In genomic region chr11:68297812-68298658, GRCh38 we compare ENCODE assay signal across 9 cellular contexts. TPM values are rescaled to one million over a fixed set of nuclear protein-coding genes. Genes with fewer than 3 reads are reported as not detected.
A peak's percentile ranks its signal among the peaks of the same experiment; 100 is the strongest.
DNase-seq lines count a peak whose midpoint lies in the region; TF ChIP-seq lines count a peak whose summit lies in the region.
"Had no signal": no experiment of that assay in that cellular context is flagged by ENCODE, and none has a peak within 500 bp of the region (broad histone marks: within the 10 kb centered on the region; RNA-seq: fewer than 3 reads in every experiment).

No MANE protein-coding gene starts in this region.

- no peaks in the 10 kb centered on the region for H3K27me3 Mint-ChIP-seq in progenitor cell of endocrine pancreas

- no peaks in the 10 kb centered on the region for H3K9me3 Mint-ChIP-seq in progenitor cell of endocrine pancreas (ENCODE audit: low read depth)

- H3K27me3 ChIP-seq in cardiac muscle cell, result peaks cover 4% of the 10 kb centered on the region
- H3K27me3 ChIP-seq in uterus, result no peaks in the 10 kb centered on the region

- H3K4me3 ChIP-seq in cardiac muscle cell (no peak overlapping the region), uterus (no peak overlapping the region)
- H3K4me3 ChIP-seq: skin epidermis had no signal

- H3K4me3 Mint-ChIP-seq in progenitor cell of endocrine pancreas (ENCODE audit: low read depth), result peak overlapping the region; percentile 16

- H3K4me1 Mint-ChIP-seq in progenitor cell of endocrine pancreas (ENCODE audit: low read depth), result peaks cover 13% of the 10 kb centered on the region

- H3K36me3 ChIP-seq in cardiac muscle cell (no peaks in the 10 kb centered on the region), uterus (no peaks in the 10 kb centered on the region)

- TF ChIP-seq CTCF in cardiac muscle cell (IDR thresholded peaks at IDR 0.05; ENCODE audit: low read depth, low read length), result peak; percentile 95
- TF ChIP-seq CTCF in progenitor cell of endocrine pancreas (IDR thresholded peaks at IDR 0.05; ENCODE audit: unreplicated experiment), result peak; percentile 96
- TF ChIP-seq CTCF in uterus (IDR thresholded peaks at IDR 0.05), result peak; percentile 95 to 99 (median 98)

- intact Hi-C loops in uterus (cut with DNase I; ENCODE audit: low total_unique reads), result loop anchor here (5.0 kb wide), 1 partner anchor 41 kb away; no protein-coding TSS in a partner anchor

- H3K27ac ChIP-seq in cardiac muscle cell (no peak overlapping the region), uterus (peak overlapping the region in 1 of 2 donors; percentile 31)
- H3K27ac ChIP-seq: skin epidermis had no signal

- H3K9me3 ChIP-seq in cardiac muscle cell (ENCODE audit: low read depth) (no peaks in the 10 kb centered on the region), uterus (no peaks in the 10 kb centered on the region)

- H3K36me3 Mint-ChIP-seq in progenitor cell of endocrine pancreas (ENCODE audit: insufficient read depth), result no peaks in the 10 kb centered on the region

- H3K27ac Mint-ChIP-seq in progenitor cell of endocrine pancreas, result peak overlapping the region; percentile 69

- no peaks in the 10 kb centered on the region for H3K4me1 ChIP-seq in cardiac muscle cell (ENCODE audit: low read depth)
- H3K4me1 ChIP-seq in uterus, result no peaks in the 10 kb centered on the region

- DNase-seq in NCI-H1436 (lab: John Stamatoyannopoulos, UW), result peak; percentile 35
- no peak for DNase-seq in NCI-H1436 treated with DMSO at 0.1 percent for 48 hours (lab: John Stamatoyannopoulos, UW)
- peak; percentile 57 for DNase-seq in KG1 (lab: John Stamatoyannopoulos, UW)
- peak; percentile 68 for DNase-seq in SKM-1 treated with dmso at 0.1 percent for 144 hours (lab: John Stamatoyannopoulos, UW; ENCODE audit: unreplicated experiment)
- DNase-seq in activated naive CD4-positive, alpha-beta T cell treated with anti-CD3 and anti-CD28 coated beads, Interleukin-2, amount 50 U/mL, for 16 hours, result peak; percentile 68
- peak; percentile 75 to 77 for DNase-seq in cardiac muscle cell (ENCODE audit: low read depth in 1 of 2, low spot score in 1 of 2)
- DNase-seq in progenitor cell of endocrine pancreas (ENCODE audit: low spot score, unreplicated experiment), result peak; percentile 67
- DNase-seq in uterus, result peak; percentile 74 to 87

- TF ChIP-seq POLR2A in uterus (IDR thresholded peaks at IDR 0.05), result peak in 1 of 2 donors; percentile 12

RNA-seq across cellular contexts. Expression of gene LRP5, which starts 14.4 kb away (rescaled TPM):
- total RNA-seq in cardiac muscle cell (40.4 and 245 TPM in 2 replicates), progenitor cell of endocrine pancreas (114 and 115 TPM in 2 replicates), uterus (10 to 100 TPM; 19.1 to 86.2 (median 43.9) TPM)
- polyA plus RNA-seq in cardiac muscle cell, result 29.1 and 36.3 TPM in 2 replicates

RNA-seq across cellular contexts. Expression of gene C11orf24, which starts 26.3 kb away (rescaled TPM):
- total RNA-seq in cardiac muscle cell (19.2 and 32.0 TPM in 2 replicates), progenitor cell of endocrine pancreas (35.1 and 35.3 TPM in 2 replicates), uterus (100 to 1,000 TPM in 1 of 4 donors, 10 to 100 TPM in 3; 23.2 to 136 (median 33.4) TPM)
- polyA plus RNA-seq in cardiac muscle cell, result 26.6 and 35.3 TPM in 2 replicates
